In genomic region chr2:174004900-174005605, GRCh38 we compare ENCODE assay signal across 8 cellular contexts. TPM values are rescaled to one million over a fixed set of nuclear protein-coding genes. Genes with fewer than 3 reads are reported as not detected.
DNase-seq lines count a peak whose midpoint lies in the region; ATAC-seq and TF ChIP-seq lines count a peak whose summit lies in the region.

No MANE protein-coding gene starts in this region.

- H3K9me3 ChIP-seq in mammary epithelial cell (replicated peaks; ENCODE audit: insufficient read depth, low read length): no peaks in the 10 kb centered on the region

- no peak overlapping the region for H3K27ac ChIP-seq in mammary epithelial cell (ENCODE audit: insufficient read depth, low read depth, low read length)
- H3K27ac ChIP-seq in rectal smooth muscle tissue (ENCODE audit: low read depth, low read length): peak overlapping the region; percentile 6

- ATAC-seq in GM18868 (IDR thresholded peaks at IDR 0.05; ENCODE audit: unreplicated experiment): peak; percentile 95
- ATAC-seq in HG02981 (IDR thresholded peaks at IDR 0.05; ENCODE audit: unreplicated experiment): peak; percentile 68

- CTCF ChIA-PET in mammary epithelial cell (lab: Charles Lee; ENCODE audit: low non-redundant PET): no interaction called here

- 16% methylated on average over 4 of the region's 4 CpGs for WGBS in mammary epithelial cell (ENCODE audit: low coverage, missing lambda C conversion rate)

- in situ Hi-C loops in mammary epithelial cell (cut with MboI; ENCODE audit: low sequenced_read_pairs in 2 of 2): no loop called here

- intact Hi-C loops in mammary epithelial cell (cut with micrococcal nuclease) (no loop called here), posterior cingulate gyrus (cut with DNase I) (no loop called here)

- dilution Hi-C loops in mammary epithelial cell (cut with HindIII; ENCODE audit: low sequenced_read_pairs): no loop called here

- no peak overlapping the region for H2AFZ ChIP-seq in mammary epithelial cell (ENCODE audit: low read depth, low read length)

- H3K36me3 ChIP-seq in mammary epithelial cell (ENCODE audit: insufficient read depth, low read length): no peaks in the 10 kb centered on the region
- no peaks in the 10 kb centered on the region for H3K36me3 ChIP-seq in rectal smooth muscle tissue (ENCODE audit: control insufficient read depth, insufficient read depth, low read length)

- no TSS peak for BruUV-seq in mammary epithelial cell (replicated peaks; lab: Mats Ljungman, UMichigan)

- H3K4me1 ChIP-seq in mammary epithelial cell (ENCODE audit: insufficient read depth, low read length): peaks cover 7% of the 10 kb centered on the region
- H3K4me1 ChIP-seq in rectal smooth muscle tissue (ENCODE audit: control insufficient read depth, insufficient read depth, low read length): peaks cover 7% of the 10 kb centered on the region

- H3K79me2 ChIP-seq in mammary epithelial cell (ENCODE audit: insufficient read depth, low read length): no peaks in the 10 kb centered on the region

- no peak overlapping the region for H3K4me2 ChIP-seq in mammary epithelial cell (ENCODE audit: insufficient read depth, low read depth, low read length)

- no peak for TF ChIP-seq CTCF in mammary epithelial cell (conservative IDR thresholded peaks at IDR 0.05 in 1 of 2, IDR thresholded peaks at IDR 0.05 in 1 of 2; ENCODE audit: extremely low read depth in 1 of 2, insufficient read depth in 1 of 2, low read depth in 1 of 2, low read length in 2 of 2)

- H3K27me3 ChIP-seq in mammary epithelial cell (ENCODE audit: insufficient read depth, low read length) (no peaks in the 10 kb centered on the region), rectal smooth muscle tissue (ENCODE audit: control insufficient read depth, insufficient read depth, low read length) (no peaks in the 10 kb centered on the region)

- no peaks in the 10 kb centered on the region for H4K20me1 ChIP-seq in mammary epithelial cell (ENCODE audit: insufficient read depth, low read length)

- DNase-seq in mammary epithelial cell: peak; percentile 76
- no peak for DNase-seq in posterior cingulate gyrus
- DNase-seq in NCI-H2029 (lab: John Stamatoyannopoulos, UW): no peak
- no peak for DNase-seq in NCI-H2029 treated with DMSO at 0.1 percent for 48 hours (lab: John Stamatoyannopoulos, UW)
- DNase-seq in retina: no peak

- H3K9ac ChIP-seq in mammary epithelial cell (ENCODE audit: insufficient read depth, low read length) (no peak overlapping the region), rectal smooth muscle tissue (ENCODE audit: low read length) (no peak overlapping the region)

- H3K4me3 ChIP-seq in mammary epithelial cell (replicated peaks in 1 of 3; ENCODE audit: insufficient read depth in 1 of 3, low read depth in 2 of 3, low read length in 3 of 3) (no peak overlapping the region), rectal smooth muscle tissue (ENCODE audit: low read length) (no peak overlapping the region)

RNA-seq across cellular contexts. Expression of gene SP3, which starts 39.9 kb away (rescaled TPM):
- total RNA-seq in mammary epithelial cell: 10 to 100 TPM; 64.1 to 79.5 TPM
- 28.5 TPM for polyA plus RNA-seq in mammary epithelial cell
- 87.4 TPM for polyA minus RNA-seq in mammary epithelial cell
